1 cellular context compared by ENCODE assay signal in genomic region chr10:79084012-79084971, GRCh38.
TF ChIP-seq lines count a peak whose summit lies in the region.

No MANE protein-coding gene starts in this region.

TF ChIP-seq in HepG2, 621 proteins besides CTCF, POLR2A, EP300 and RAD21 (continued from another document and continues in another):
- TF ChIP-seq ZNF407 (CRISPR knock-in tag; IDR thresholded peaks at IDR 0.05; ENCODE audit: not compliant biosample characterization): peak; percentile 36
- no peak for TF ChIP-seq ZSCAN9 (CRISPR knock-in tag; IDR thresholded peaks at IDR 0.05; ENCODE audit: borderline replicate concordance)
- TF ChIP-seq CEBPB (IDR thresholded peaks at IDR 0.05; ENCODE audit: borderline replicate concordance, low read depth, low read length): peak; percentile 96
- no peak for TF ChIP-seq MAFF (IDR thresholded peaks at IDR 0.05; ENCODE audit: low read depth, low read length)
- TF ChIP-seq ZNF24 (IDR thresholded peaks at IDR 0.05): no peak
- TF ChIP-seq SMARCC2 (IDR thresholded peaks at IDR 0.05): no peak
- TF ChIP-seq ZGPAT (CRISPR knock-in tag; IDR thresholded peaks at IDR 0.05): peak; percentile 47; the same call in 1 of the 2 replicates
- TF ChIP-seq SIX4 (CRISPR knock-in tag; IDR thresholded peaks at IDR 0.05): peak; percentile 57; the same call in 1 of the 2 replicates
- TF ChIP-seq NCOA2 (CRISPR knock-in tag; IDR thresholded peaks at IDR 0.05): peak; percentile 78
- no peak for TF ChIP-seq LRRFIP1 (CRISPR knock-in tag; conservative IDR thresholded peaks at IDR 0.05)
- peak; percentile 28 for TF ChIP-seq ASH2L (IDR thresholded peaks at IDR 0.05; ENCODE audit: insufficient read length, low read depth, low read length)
- peak; percentile 81 for TF ChIP-seq MED1 (CRISPR knock-in tag; IDR thresholded peaks at IDR 0.05)
- peak; percentile 49; the same call in 1 of the 2 replicates for TF ChIP-seq ZNF878 (CRISPR knock-in tag; IDR thresholded peaks at IDR 0.05)
- no peak for TF ChIP-seq YEATS2 (CRISPR knock-in tag; IDR thresholded peaks at IDR 0.05; ENCODE audit: borderline replicate concordance)
- no peak for TF ChIP-seq ZNF180 (CRISPR knock-in tag; IDR thresholded peaks at IDR 0.05; ENCODE audit: borderline replicate concordance, low read depth)
- no peak for TF ChIP-seq MAFG (CRISPR knock-in tag; IDR thresholded peaks at IDR 0.05)
- TF ChIP-seq ARID5B (CRISPR knock-in tag; IDR thresholded peaks at IDR 0.05): peak; percentile 68
- TF ChIP-seq KDM2A (CRISPR knock-in tag; IDR thresholded peaks at IDR 0.05; ENCODE audit: borderline replicate concordance, low read depth): peak; percentile 31; the same call in 1 of the 2 replicates
- TF ChIP-seq ZNF674 (CRISPR knock-in tag; IDR thresholded peaks at IDR 0.05; ENCODE audit: low read depth): no peak
- TF ChIP-seq ATM (IDR thresholded peaks at IDR 0.05; ENCODE audit: borderline replicate concordance): no peak
- no peak for TF ChIP-seq ZNF383 (CRISPR knock-in tag; IDR thresholded peaks at IDR 0.05; ENCODE audit: borderline replicate concordance)
- TF ChIP-seq ZNF792 (CRISPR knock-in tag; IDR thresholded peaks at IDR 0.05): no peak; the same call in 1 of the 2 replicates
- TF ChIP-seq FOXP4 (CRISPR knock-in tag; IDR thresholded peaks at IDR 0.05): peak; percentile 73
- peak; percentile 89 for TF ChIP-seq BCL6 (CRISPR knock-in tag; IDR thresholded peaks at IDR 0.05)
- peak; percentile 53; the same call in 1 of the 2 replicates for TF ChIP-seq SKIL (CRISPR knock-in tag; IDR thresholded peaks at IDR 0.05; ENCODE audit: borderline replicate concordance)
- TF ChIP-seq MED8 (CRISPR knock-in tag; IDR thresholded peaks at IDR 0.05; ENCODE audit: insufficient replicate concordance): no peak
- TF ChIP-seq RXRB (CRISPR knock-in tag; IDR thresholded peaks at IDR 0.05; ENCODE audit: borderline replicate concordance): peak; percentile 95
- TF ChIP-seq FUBP1 (CRISPR knock-in tag; IDR thresholded peaks at IDR 0.05; ENCODE audit: borderline replicate concordance): no peak
- no peak for TF ChIP-seq TBL1XR1 (IDR thresholded peaks at IDR 0.05; ENCODE audit: borderline replicate concordance, low read length, partially characterized antibody)
- TF ChIP-seq PPARG (CRISPR knock-in tag; conservative IDR thresholded peaks at IDR 0.05): peak; percentile 45; the same call in 1 of the 2 replicates
